ENCODE assay signal across 1 cellular context in the genomic region with DNA sequence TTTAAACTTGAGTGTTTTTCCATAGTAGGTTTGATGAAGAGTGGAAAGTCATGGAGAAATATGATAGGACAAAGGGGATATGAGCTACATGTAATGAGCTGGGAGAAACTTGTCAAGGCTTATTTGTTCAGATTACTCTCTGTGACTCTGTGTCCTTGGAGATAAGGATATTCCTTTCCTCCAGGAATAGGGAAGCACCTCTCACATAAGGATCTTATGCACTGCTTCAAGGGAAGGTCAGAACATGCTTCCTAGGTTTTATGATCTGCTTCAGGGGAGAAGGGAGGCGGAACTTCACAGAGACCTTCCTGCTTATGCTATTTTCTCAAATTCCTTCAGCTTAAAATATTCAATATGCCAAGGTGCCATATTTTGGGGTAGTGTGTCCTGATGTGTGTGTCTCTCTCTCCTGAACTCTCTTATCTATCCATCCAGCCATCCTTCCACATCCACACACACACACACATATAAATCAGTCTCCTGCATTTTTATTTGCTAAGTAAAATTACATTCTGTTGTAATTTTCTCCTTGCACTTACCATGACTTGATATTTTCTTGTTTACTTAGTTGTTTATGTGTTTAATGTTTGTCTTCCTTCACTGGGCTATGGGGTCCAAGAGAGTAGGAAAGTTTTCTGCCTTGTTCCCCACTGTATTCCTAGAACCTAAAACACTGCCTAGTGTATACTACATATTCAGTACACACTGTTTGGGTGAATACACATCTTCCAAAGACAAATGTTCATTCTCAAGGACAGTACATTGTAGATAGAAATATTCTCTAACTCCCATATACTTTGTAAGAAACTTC.
TF ChIP-seq lines count a peak whose summit lies in the region.

No MANE protein-coding gene starts in this region.

TF ChIP-seq in K562, 482 proteins besides CTCF, POLR2A, EP300 and RAD21 (continued from another document and continues in another):
- TF ChIP-seq NKRF (IDR thresholded peaks at IDR 0.05; ENCODE audit: borderline replicate concordance) (0 out of 2 replicates have a peak, but pooled peaks have one; percentile 32), BCL6 (CRISPR knock-in tag; IDR thresholded peaks at IDR 0.05) (no peak), ARID3A (IDR thresholded peaks at IDR 0.05; ENCODE audit: borderline replicate concordance, low read depth, low read length) (peak; percentile 14; the same call in 1 of the 2 replicates), BRCA1 (IDR thresholded peaks at IDR 0.05) (no peak), BRCA1 (CRISPR knock-in tag; IDR thresholded peaks at IDR 0.05) (no peak), CXXC5 (CRISPR knock-in tag; IDR thresholded peaks at IDR 0.05) (no peak), ZNF717 (CRISPR knock-in tag; IDR thresholded peaks at IDR 0.05) (no peak), GATAD2B (IDR thresholded peaks at IDR 0.05; ENCODE audit: borderline replicate concordance) (no peak; the same call in 1 of the 2 replicates), TBL1XR1 (IDR thresholded peaks at IDR 0.05; ENCODE audit: low read length in 2 of 2) (no peak; a peak in 1 of 4 replicates), POLR2G (IDR thresholded peaks at IDR 0.05; ENCODE audit: low read depth, low read length) (no peak), RFX5 (IDR thresholded peaks at IDR 0.05; ENCODE audit: low read depth, low read length) (no peak), POLR2AphosphoS5 (IDR thresholded peaks at IDR 0.05; ENCODE audit: control insufficient read depth, insufficient read depth, low read depth, low read length) (no peak), PRPF4 (IDR thresholded peaks at IDR 0.05; ENCODE audit: insufficient read depth, low read depth, low read length, poor library complexity, severe bottlenecking) (no peak), ZKSCAN8 (CRISPR knock-in tag; IDR thresholded peaks at IDR 0.05) (no peak; the same call in 1 of the 2 replicates), ATF3 (IDR thresholded peaks at IDR 0.05) (no peak), ATF3 (CRISPR knock-in tag; conservative IDR thresholded peaks at IDR 0.05) (no peak), CEBPZ (IDR thresholded peaks at IDR 0.05; ENCODE audit: borderline replicate concordance, low read depth, low read length) (no peak), MTA2 (IDR thresholded peaks at IDR 0.05; ENCODE audit: low read depth) (peak; percentile 45; the same call in 1 of the 2 replicates), NFRKB (IDR thresholded peaks at IDR 0.05; ENCODE audit: low read depth) (peak; percentile 80; the same call in 1 of the 2 replicates), YY1 (IDR thresholded peaks at IDR 0.05; ENCODE audit: borderline replicate concordance in 1 of 3, control insufficient read depth in 1 of 3, extremely low read depth in 1 of 3, insufficient read depth in 3 of 3, insufficient read length in 1 of 3, insufficient replicate concordance in 2 of 3, low read depth in 1 of 3, low read length in 2 of 3) (no peak), ZNF609 (CRISPR knock-in tag; IDR thresholded peaks at IDR 0.05; ENCODE audit: borderline replicate concordance) (no peak), ZNF395 (CRISPR knock-in tag; IDR thresholded peaks at IDR 0.05) (peak; percentile 81), ID3 (CRISPR knock-in tag; IDR thresholded peaks at IDR 0.05) (no peak), ID3 (tag; IDR thresholded peaks at IDR 0.05) (peak; percentile 45), CBX2 (IDR thresholded peaks at IDR 0.05; ENCODE audit: insufficient read depth, low read length, poor library complexity, severe bottlenecking) (no peak), MTF1 (CRISPR knock-in tag; IDR thresholded peaks at IDR 0.05; ENCODE audit: borderline replicate concordance) (no peak), SMAD3 (CRISPR knock-in tag; conservative IDR thresholded peaks at IDR 0.05) (no peak), SMARCA4 (IDR thresholded peaks at IDR 0.05) (peak; percentile 79), SMC3 (conservative IDR thresholded peaks at IDR 0.05; ENCODE audit: insufficient read depth, low read depth, low read length) (no peak), CREB1 (IDR thresholded peaks at IDR 0.05) (peak; percentile 29; the same call in 1 of the 2 replicates), CREB1 (CRISPR knock-in tag; IDR thresholded peaks at IDR 0.05) (no peak), GATAD2A (IDR thresholded peaks at IDR 0.05) (peak; percentile 74; the same call in 1 of the 2 replicates), PBX2 (CRISPR knock-in tag; IDR thresholded peaks at IDR 0.05; ENCODE audit: low read depth) (no peak), PBX2 (tag; conservative IDR thresholded peaks at IDR 0.05; ENCODE audit: low read depth) (peak; percentile 63), TCF3 (CRISPR knock-in tag; IDR thresholded peaks at IDR 0.05) (peak; percentile 55), MIER1 (IDR thresholded peaks at IDR 0.05; ENCODE audit: low read depth) (no peak)
- TF ChIP-seq, protein P1, sequence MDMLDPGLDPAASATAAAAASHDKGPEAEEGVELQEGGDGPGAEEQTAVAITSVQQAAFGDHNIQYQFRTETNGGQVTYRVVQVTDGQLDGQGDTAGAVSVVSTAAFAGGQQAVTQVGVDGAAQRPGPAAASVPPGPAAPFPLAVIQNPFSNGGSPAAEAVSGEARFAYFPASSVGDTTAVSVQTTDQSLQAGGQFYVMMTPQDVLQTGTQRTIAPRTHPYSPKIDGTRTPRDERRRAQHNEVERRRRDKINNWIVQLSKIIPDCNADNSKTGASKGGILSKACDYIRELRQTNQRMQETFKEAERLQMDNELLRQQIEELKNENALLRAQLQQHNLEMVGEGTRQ (CRISPR knock-in tag; IDR thresholded peaks at IDR 0.05), result no peak
